Comparison of ENCODE assay signal across 1 cellular context in the genomic region with DNA sequence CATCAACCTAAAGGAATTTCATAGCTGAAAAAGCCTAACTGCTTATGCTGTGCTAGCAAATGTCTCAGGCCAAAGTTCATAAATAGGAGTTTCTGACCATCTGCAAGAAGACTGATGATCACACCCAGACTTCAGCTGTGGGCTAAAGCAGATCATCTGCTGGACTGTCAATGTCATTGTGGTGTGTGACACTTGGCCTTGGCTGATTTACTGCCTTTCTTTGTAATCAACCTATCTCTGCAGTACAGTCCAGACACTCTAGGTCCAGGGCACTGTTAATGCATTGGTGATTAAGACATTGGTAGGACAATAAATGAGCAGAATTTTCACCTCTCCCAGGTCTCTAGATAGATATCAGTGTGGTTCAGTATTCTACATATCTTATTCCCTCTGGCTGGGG.
TF ChIP-seq lines count a peak whose summit lies in the region.

No MANE protein-coding gene starts in this region.

TF ChIP-seq in K562, 482 proteins besides CTCF, POLR2A, EP300 and RAD21 (continues in another document):
- TF ChIP-seq ZNF253 (CRISPR knock-in tag; conservative IDR thresholded peaks at IDR 0.05) (no peak), SOX6 (IDR thresholded peaks at IDR 0.05) (peak; percentile 80), NELFE (IDR thresholded peaks at IDR 0.05; ENCODE audit: insufficient read depth, insufficient read length) (no peak), CBFA2T3 (IDR thresholded peaks at IDR 0.05) (peak; percentile 71), MECOM (CRISPR knock-in tag; IDR thresholded peaks at IDR 0.05) (0 out of 2 replicates have a peak, but pooled peaks have one; percentile 53), ARID1B (IDR thresholded peaks at IDR 0.05) (peak; percentile 58; the same call in 1 of the 2 replicates), XRCC4 (IDR thresholded peaks at IDR 0.05; ENCODE audit: extremely low read depth, insufficient read depth, insufficient read length) (no peak), ESRRA (IDR thresholded peaks at IDR 0.05; ENCODE audit: borderline replicate concordance, low read depth) (no peak), HNRNPH1 (optimal IDR thresholded peaks at IDR 0.05; ENCODE audit: low read depth, low read length) (no peak), POLR3A (IDR thresholded peaks at IDR 0.05; ENCODE audit: borderline replicate concordance, extremely low read depth, insufficient read depth, insufficient read length) (no peak), ZNF785 (CRISPR knock-in tag; IDR thresholded peaks at IDR 0.05) (no peak), MBD2 (IDR thresholded peaks at IDR 0.05; ENCODE audit: borderline replicate concordance, low read depth) (no peak), RB1 (IDR thresholded peaks at IDR 0.05; ENCODE audit: low read depth) (no peak), MEIS2 (IDR thresholded peaks at IDR 0.05; ENCODE audit: partially characterized antibody) (peak; percentile 97), ZFX (CRISPR knock-in tag; IDR thresholded peaks at IDR 0.05) (no peak), MCM5 (IDR thresholded peaks at IDR 0.05; ENCODE audit: low read depth) (no peak), NCOA6 (IDR thresholded peaks at IDR 0.05) (no peak), DPF2 (IDR thresholded peaks at IDR 0.05) (peak; percentile 31; the same call in 1 of the 2 replicates), TEAD4 (IDR thresholded peaks at IDR 0.05; ENCODE audit: low read length) (0 out of 2 replicates have a peak, but pooled peaks have one; percentile 36), TEAD4 (CRISPR knock-in tag; IDR thresholded peaks at IDR 0.05; ENCODE audit: borderline replicate concordance) (no peak), CBX2 (IDR thresholded peaks at IDR 0.05; ENCODE audit: insufficient read depth, low read length, poor library complexity, severe bottlenecking) (no peak), FOXK1 (CRISPR knock-in tag; IDR thresholded peaks at IDR 0.05; ENCODE audit: borderline replicate concordance) (no peak), MTA2 (IDR thresholded peaks at IDR 0.05; ENCODE audit: low read depth) (no peak), MTF1 (CRISPR knock-in tag; IDR thresholded peaks at IDR 0.05; ENCODE audit: borderline replicate concordance) (no peak), TCF3 (CRISPR knock-in tag; IDR thresholded peaks at IDR 0.05) (peak; percentile 60), MTA1 (IDR thresholded peaks at IDR 0.05; ENCODE audit: borderline replicate concordance) (no peak), DDX20 (tag; IDR thresholded peaks at IDR 0.05; ENCODE audit: low read depth) (no peak), NCOA2 (IDR thresholded peaks at IDR 0.05; ENCODE audit: partially characterized antibody in 2 of 2) (no peak), ELF1 (tag; IDR thresholded peaks at IDR 0.05) (no peak), NR2C1 (IDR thresholded peaks at IDR 0.05) (no peak), NR2C1 (tag; IDR thresholded peaks at IDR 0.05) (peak; percentile 53; the same call in 1 of the 2 replicates), KDM2B (CRISPR knock-in tag; IDR thresholded peaks at IDR 0.05) (no peak), TAF9B (IDR thresholded peaks at IDR 0.05; ENCODE audit: partially characterized antibody) (peak; percentile 16), TAL1 (IDR thresholded peaks at IDR 0.05) (peak; percentile 54), CBFA2T2 (conservative IDR thresholded peaks at IDR 0.05) (peak; percentile 51)
- TF ChIP-seq, protein P1, sequence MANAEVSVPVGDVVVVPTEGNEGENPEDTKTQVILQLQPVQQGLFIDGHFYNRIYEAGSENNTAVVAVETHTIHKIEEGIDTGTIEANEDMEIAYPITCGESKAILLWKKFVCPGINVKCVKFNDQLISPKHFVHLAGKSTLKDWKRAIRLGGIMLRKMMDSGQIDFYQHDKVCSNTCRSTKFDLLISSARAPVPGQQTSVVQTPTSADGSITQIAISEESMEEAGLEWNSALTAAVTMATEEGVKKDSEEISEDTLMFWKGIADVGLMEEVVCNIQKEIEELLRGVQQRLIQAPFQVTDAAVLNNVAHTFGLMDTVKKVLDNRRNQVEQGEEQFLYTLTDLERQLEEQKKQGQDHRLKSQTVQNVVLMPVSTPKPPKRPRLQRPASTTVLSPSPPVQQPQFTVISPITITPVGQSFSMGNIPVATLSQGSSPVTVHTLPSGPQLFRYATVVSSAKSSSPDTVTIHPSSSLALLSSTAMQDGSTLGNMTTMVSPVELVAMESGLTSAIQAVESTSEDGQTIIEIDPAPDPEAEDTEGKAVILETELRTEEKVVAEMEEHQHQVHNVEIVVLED (CRISPR knock-in tag; IDR thresholded peaks at IDR 0.05): no peak
- TF ChIP-seq, protein P2, sequence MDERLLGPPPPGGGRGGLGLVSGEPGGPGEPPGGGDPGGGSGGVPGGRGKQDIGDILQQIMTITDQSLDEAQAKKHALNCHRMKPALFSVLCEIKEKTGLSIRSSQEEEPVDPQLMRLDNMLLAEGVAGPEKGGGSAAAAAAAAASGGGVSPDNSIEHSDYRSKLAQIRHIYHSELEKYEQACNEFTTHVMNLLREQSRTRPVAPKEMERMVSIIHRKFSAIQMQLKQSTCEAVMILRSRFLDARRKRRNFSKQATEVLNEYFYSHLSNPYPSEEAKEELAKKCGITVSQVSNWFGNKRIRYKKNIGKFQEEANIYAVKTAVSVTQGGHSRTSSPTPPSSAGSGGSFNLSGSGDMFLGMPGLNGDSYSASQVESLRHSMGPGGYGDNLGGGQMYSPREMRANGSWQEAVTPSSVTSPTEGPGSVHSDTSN (CRISPR knock-in tag; IDR thresholded peaks at IDR 0.05; ENCODE audit: low read depth): peak; percentile 38
- TF ChIP-seq, protein P2 (tag; conservative IDR thresholded peaks at IDR 0.05; ENCODE audit: low read depth): peak; percentile 94
- TF ChIP-seq, protein P3, sequence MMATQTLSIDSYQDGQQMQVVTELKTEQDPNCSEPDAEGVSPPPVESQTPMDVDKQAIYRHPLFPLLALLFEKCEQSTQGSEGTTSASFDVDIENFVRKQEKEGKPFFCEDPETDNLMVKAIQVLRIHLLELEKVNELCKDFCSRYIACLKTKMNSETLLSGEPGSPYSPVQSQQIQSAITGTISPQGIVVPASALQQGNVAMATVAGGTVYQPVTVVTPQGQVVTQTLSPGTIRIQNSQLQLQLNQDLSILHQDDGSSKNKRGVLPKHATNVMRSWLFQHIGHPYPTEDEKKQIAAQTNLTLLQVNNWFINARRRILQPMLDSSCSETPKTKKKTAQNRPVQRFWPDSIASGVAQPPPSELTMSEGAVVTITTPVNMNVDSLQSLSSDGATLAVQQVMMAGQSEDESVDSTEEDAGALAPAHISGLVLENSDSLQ (IDR thresholded peaks at IDR 0.05): peak; percentile 92
- TF ChIP-seq, protein P4, sequence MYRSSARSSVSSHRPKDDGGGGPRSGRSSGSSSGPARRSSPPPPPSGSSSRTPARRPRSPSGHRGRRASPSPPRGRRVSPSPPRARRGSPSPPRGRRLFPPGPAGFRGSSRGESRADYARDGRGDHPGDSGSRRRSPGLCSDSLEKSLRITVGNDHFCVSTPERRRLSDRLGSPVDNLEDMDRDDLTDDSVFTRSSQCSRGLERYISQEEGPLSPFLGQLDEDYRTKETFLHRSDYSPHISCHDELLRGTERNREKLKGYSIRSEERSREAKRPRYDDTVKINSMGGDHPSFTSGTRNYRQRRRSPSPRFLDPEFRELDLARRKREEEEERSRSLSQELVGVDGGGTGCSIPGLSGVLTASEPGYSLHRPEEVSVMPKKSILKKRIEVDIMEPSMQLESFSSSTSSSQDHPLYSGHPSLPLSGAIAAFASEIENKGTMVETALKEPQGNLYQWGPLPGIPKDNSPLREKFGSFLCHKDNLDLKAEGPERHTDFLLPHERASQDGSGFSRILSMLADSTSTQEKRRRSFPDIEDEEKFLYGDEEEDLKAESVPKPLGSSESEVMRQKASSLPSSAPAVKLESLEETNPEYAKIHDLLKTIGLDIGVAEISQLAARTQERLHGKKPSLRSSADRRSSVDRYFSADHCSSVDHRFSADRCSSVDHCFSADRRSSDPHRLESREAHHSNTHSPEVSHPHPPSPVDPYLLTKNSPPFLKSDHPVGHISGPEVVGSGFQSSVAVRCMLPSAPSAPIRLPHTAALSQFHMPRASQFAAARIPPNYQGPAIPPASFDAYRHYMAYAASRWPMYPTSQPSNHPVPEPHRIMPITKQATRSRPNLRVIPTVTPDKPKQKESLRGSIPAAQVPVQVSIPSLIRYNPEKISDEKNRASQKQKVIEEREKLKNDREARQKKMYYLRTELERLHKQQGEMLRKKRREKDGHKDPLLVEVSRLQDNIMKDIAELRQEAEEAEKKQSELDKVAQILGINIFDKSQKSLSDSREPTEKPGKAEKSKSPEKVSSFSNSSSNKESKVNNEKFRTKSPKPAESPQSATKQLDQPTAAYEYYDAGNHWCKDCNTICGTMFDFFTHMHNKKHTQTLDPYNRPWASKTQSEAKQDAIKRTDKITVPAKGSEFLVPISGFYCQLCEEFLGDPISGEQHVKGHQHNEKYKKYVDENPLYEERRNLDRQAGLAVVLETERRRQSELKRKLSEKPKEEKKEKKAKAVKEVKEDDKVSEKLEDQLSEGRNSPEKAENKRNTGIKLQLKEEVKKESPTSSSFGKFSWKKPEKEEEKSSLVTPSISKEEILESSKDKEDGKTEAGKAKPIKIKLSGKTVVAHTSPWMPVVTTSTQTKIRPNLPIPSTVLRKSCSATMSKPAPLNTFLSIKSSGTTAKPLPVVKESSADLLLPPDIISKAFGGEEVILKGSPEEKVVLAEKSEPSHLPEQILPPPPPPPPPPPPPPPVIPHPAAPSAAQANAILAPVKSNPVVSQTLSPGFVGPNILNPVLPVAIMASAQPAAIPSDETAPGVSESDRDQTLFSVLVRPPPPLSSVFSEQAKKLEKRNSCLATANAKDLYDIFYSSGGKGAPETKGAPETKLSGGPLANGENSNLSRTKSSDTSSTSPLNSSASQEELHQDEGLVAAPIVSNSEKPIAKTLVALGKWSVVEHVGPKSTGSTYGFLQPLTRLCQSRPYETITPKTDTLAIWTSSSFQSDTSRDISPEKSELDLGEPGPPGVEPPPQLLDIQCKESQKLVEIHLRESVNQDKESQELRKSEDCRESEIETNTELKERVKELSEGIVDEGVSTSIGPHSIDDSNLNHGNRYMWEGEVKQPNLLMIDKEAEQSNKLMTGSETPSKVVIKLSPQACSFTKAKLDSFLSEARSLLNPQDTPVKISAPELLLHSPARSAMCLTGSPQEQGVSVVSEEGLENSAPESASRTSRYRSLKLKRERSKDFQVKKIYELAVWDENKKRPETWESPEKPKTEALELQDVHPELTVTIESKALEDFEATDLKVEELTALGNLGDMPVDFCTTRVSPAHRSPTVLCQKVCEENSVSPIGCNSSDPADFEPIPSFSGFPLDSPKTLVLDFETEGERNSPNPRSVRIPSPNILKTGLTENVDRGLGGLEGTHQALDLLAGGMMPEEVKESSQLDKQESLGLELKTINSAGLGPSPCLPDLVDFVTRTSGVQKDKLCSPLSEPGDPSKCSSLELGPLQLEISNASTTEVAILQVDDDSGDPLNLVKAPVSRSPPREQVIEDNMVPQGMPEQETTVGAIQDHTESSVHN (IDR thresholded peaks at IDR 0.05; ENCODE audit: borderline replicate concordance in 1 of 2, low read depth in 1 of 2): 0 out of 4 replicates have a peak, but pooled peaks of 1 of the 2 experiments have one; percentile 52
- TF ChIP-seq, protein P5, sequence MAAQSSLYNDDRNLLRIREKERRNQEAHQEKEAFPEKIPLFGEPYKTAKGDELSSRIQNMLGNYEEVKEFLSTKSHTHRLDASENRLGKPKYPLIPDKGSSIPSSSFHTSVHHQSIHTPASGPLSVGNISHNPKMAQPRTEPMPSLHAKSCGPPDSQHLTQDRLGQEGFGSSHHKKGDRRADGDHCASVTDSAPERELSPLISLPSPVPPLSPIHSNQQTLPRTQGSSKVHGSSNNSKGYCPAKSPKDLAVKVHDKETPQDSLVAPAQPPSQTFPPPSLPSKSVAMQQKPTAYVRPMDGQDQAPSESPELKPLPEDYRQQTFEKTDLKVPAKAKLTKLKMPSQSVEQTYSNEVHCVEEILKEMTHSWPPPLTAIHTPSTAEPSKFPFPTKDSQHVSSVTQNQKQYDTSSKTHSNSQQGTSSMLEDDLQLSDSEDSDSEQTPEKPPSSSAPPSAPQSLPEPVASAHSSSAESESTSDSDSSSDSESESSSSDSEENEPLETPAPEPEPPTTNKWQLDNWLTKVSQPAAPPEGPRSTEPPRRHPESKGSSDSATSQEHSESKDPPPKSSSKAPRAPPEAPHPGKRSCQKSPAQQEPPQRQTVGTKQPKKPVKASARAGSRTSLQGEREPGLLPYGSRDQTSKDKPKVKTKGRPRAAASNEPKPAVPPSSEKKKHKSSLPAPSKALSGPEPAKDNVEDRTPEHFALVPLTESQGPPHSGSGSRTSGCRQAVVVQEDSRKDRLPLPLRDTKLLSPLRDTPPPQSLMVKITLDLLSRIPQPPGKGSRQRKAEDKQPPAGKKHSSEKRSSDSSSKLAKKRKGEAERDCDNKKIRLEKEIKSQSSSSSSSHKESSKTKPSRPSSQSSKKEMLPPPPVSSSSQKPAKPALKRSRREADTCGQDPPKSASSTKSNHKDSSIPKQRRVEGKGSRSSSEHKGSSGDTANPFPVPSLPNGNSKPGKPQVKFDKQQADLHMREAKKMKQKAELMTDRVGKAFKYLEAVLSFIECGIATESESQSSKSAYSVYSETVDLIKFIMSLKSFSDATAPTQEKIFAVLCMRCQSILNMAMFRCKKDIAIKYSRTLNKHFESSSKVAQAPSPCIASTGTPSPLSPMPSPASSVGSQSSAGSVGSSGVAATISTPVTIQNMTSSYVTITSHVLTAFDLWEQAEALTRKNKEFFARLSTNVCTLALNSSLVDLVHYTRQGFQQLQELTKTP (IDR thresholded peaks at IDR 0.05; ENCODE audit: low read depth in 1 of 2, partially characterized antibody in 2 of 2): no peak
- TF ChIP-seq, protein P6, sequence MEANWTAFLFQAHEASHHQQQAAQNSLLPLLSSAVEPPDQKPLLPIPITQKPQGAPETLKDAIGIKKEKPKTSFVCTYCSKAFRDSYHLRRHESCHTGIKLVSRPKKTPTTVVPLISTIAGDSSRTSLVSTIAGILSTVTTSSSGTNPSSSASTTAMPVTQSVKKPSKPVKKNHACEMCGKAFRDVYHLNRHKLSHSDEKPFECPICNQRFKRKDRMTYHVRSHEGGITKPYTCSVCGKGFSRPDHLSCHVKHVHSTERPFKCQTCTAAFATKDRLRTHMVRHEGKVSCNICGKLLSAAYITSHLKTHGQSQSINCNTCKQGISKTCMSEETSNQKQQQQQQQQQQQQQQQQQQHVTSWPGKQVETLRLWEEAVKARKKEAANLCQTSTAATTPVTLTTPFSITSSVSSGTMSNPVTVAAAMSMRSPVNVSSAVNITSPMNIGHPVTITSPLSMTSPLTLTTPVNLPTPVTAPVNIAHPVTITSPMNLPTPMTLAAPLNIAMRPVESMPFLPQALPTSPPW (CRISPR knock-in tag; IDR thresholded peaks at IDR 0.05): peak; percentile 20; the same call in 1 of the 2 replicates
- TF ChIP-seq, protein P7, sequence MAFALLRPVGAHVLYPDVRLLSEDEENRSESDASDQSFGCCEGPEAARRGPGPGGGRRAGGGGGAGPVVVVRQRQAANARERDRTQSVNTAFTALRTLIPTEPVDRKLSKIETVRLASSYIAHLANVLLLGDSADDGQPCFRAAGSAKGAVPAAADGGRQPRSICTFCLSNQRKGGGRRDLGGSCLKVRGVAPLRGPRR (CRISPR knock-in tag; IDR thresholded peaks at IDR 0.05): no peak
